Comparison of ENCODE assay signal across 1 cellular context in the genomic region with DNA sequence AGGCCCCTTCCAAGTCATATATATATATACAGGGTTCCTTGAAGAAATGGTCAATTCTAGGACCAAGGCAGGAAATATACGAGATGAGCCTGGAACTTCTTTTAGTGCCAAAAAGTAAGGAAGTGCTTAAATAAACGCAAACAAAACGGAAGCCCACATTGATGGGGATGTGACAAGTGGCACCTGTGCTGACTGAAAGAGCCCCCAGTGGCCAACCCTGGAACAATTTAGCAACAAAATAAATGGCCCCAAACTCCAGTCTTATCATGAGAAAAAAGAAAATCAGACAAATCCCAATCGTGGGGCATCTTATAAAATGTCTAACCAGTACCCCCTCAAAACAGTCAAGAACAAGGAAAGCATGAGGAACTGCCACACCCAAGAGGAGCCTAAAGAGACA.
TF ChIP-seq lines count a peak whose summit lies in the region.

No MANE protein-coding gene starts in this region.

TF ChIP-seq in K562, 482 proteins besides CTCF, POLR2A, EP300 and RAD21:
- TF ChIP-seq, protein P1, sequence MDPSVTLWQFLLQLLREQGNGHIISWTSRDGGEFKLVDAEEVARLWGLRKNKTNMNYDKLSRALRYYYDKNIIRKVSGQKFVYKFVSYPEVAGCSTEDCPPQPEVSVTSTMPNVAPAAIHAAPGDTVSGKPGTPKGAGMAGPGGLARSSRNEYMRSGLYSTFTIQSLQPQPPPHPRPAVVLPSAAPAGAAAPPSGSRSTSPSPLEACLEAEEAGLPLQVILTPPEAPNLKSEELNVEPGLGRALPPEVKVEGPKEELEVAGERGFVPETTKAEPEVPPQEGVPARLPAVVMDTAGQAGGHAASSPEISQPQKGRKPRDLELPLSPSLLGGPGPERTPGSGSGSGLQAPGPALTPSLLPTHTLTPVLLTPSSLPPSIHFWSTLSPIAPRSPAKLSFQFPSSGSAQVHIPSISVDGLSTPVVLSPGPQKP (CRISPR knock-in tag; IDR thresholded peaks at IDR 0.05), result no peak
- TF ChIP-seq HLTF (IDR thresholded peaks at IDR 0.05) (no peak), ELK3 (CRISPR knock-in tag; IDR thresholded peaks at IDR 0.05) (no peak), STAG1 (CRISPR knock-in tag; IDR thresholded peaks at IDR 0.05; ENCODE audit: borderline replicate concordance) (no peak), ZZZ3 (IDR thresholded peaks at IDR 0.05) (no peak), MAFG (tag; conservative IDR thresholded peaks at IDR 0.05) (no peak), BDP1 (IDR thresholded peaks at IDR 0.05; ENCODE audit: insufficient read depth, insufficient read length) (no peak), USF1 (CRISPR knock-in tag; IDR thresholded peaks at IDR 0.05) (no peak)
- TF ChIP-seq, protein P2, sequence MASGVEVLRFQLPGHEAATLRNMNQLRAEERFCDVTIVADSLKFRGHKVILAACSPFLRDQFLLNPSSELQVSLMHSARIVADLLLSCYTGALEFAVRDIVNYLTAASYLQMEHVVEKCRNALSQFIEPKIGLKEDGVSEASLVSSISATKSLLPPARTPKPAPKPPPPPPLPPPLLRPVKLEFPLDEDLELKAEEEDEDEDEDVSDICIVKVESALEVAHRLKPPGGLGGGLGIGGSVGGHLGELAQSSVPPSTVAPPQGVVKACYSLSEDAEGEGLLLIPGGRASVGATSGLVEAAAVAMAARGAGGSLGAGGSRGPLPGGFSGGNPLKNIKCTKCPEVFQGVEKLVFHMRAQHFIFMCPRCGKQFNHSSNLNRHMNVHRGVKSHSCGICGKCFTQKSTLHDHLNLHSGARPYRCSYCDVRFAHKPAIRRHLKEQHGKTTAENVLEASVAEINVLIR (CRISPR knock-in tag; IDR thresholded peaks at IDR 0.05), result no peak
